Comparison of ENCODE assay signal across 30 cellular contexts in the genomic region with DNA sequence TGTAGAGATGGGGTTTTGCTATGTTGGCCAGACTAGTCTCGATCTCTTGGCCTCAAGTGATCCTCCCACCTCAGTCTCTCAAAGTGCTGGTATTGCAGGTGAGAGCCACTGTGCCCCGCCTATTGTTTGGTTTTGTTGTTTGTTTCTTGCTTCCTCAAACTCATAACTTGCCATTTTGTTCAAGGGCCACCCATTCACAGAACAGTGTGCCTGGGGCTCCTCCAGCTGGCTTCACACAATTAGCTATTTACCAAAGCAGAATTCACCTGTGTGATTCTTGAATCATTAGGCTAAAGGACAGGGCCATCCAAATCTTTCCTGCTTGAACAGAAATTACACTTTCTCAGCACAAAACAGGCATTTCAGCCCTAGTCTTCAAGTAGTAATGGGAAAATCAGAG. TPM values are rescaled to one million over a fixed set of nuclear protein-coding genes. Genes with fewer than 3 reads are reported as not detected.
A peak's percentile ranks its signal among the peaks of the same experiment; 100 is the strongest.
DNase-seq lines count a peak whose midpoint lies in the region; ATAC-seq and TF ChIP-seq lines count a peak whose summit lies in the region.
"Had no signal": no experiment of that assay in that cellular context is flagged by ENCODE, and none has a peak within 500 bp of the region (broad histone marks: within the 10 kb centered on the region; RNA-seq: fewer than 3 reads in every experiment).

No MANE protein-coding gene starts in this region.

- H3K4me2 ChIP-seq in BLaER1 (peak overlapping the region; percentile 97), Karpas-422 (ENCODE audit: low read depth, low read length, poor library complexity, severe bottlenecking) (no peak overlapping the region), H9 (ENCODE audit: insufficient read depth, insufficient read length, low read length) (no peak overlapping the region)
- H3K4me2 ChIP-seq: GM23338 had no signal

- H2BK20ac ChIP-seq in H9 (ENCODE audit: low read depth, low read length, poor library complexity, severe bottlenecking) = no peak overlapping the region

- no peaks in the 10 kb centered on the region for H3K9me3 Mint-ChIP-seq in H9
- H3K9me3 Mint-ChIP-seq: activated CD4-positive, alpha-beta memory T cell treated with anti-CD3 and anti-CD28 coated beads for 36 hours; activated naive CD4-positive, alpha-beta T cell treated with anti-CD3 and anti-CD28 coated beads, Interleukin-2, amount 10 ng/mL, durations not matched to agents 7 days and 5 days; activated T-helper 1 cell treated with anti-CD3 and anti-CD28 coated beads, Interleukin-12 subunit alpha, Interleukin-12 subunit beta, Interleukin-2, Interleukin-4 antibody, amounts not matched to agents 30 ng/mL and 10 ng/mL and 1 ng/mL, durations not matched to agents 14 hours and 24 hours and 36 hours; brain; GM23338; natural killer cell treated with Interleukin-12 subunit alpha and Interleukin-12 subunit beta and Interleukin-15 and Interleukin-18, amount 100 ng/mL, for 72 hours had no signal

- no peak overlapping the region for H3K18ac ChIP-seq in H9 (ENCODE audit: insufficient read length, low read depth, low read length)

- H3K36me3 ChIP-seq in BLaER1 (peaks cover 22% of the 10 kb centered on the region), Karpas-422 (ENCODE audit: insufficient read depth, low read length) (peaks cover 16% of the 10 kb centered on the region; the same call in 1 of the 2 replicates), WERI-Rb-1 (peaks cover 3% of the 10 kb centered on the region; the same call in 1 of the 2 replicates), mucosa of descending colon (ENCODE audit: low read depth) (no peaks in the 10 kb centered on the region)
- H3K36me3 ChIP-seq: MG63 had no signal

- H4K5ac ChIP-seq in H9 (ENCODE audit: insufficient read length, low read depth, low read length) = no peak overlapping the region

- peak; percentile 35 for ATAC-seq in mucosa of descending colon
- ATAC-seq: GM23338; K562; natural killer cell treated with Interleukin-12 subunit alpha and Interleukin-12 subunit beta and Interleukin-15 and Interleukin-18, amount 100 ng/mL, for 72 hours had no signal

- H4K20me1 ChIP-seq in BLaER1 (peaks cover 7% of the 10 kb centered on the region), Karpas-422 (ENCODE audit: insufficient read depth, low read depth, low read length) (peaks cover 9% of the 10 kb centered on the region; the same call in 1 of the 2 replicates), H9 (ENCODE audit: control insufficient read depth, insufficient read depth, insufficient read length) (no peaks in the 10 kb centered on the region)

- no peak overlapping the region for H2AK5ac ChIP-seq in H9 (ENCODE audit: insufficient read length, low read length)

- peak overlapping the region; percentile 40 for H3K4me3 ChIP-seq in BLaER1
- no peak overlapping the region for H3K4me3 ChIP-seq in Karpas-422 (ENCODE audit: low read length)
- peak overlapping the region; percentile 31 for H3K4me3 ChIP-seq in WERI-Rb-1 (ENCODE audit: low read depth, low read length)
- no peak overlapping the region for H3K4me3 ChIP-seq in mucosa of descending colon
- H3K4me3 ChIP-seq: GM23338, heart right ventricle, K562, MG63 had no signal

- no peak overlapping the region for H2BK120ac ChIP-seq in H9 (ENCODE audit: low read depth, low read length, poor library complexity, severe bottlenecking)

- H3K56ac ChIP-seq in H9 (ENCODE audit: insufficient read length, low read depth, low read length) = no peak overlapping the region

- H3K36me3 Mint-ChIP-seq in H9 (ENCODE audit: insufficient read depth in 1 of 3, low read depth in 3 of 3) = no peaks in the 10 kb centered on the region
- H3K36me3 Mint-ChIP-seq: brain; natural killer cell treated with Interleukin-12 subunit alpha and Interleukin-12 subunit beta and Interleukin-15 and Interleukin-18, amount 100 ng/mL, for 72 hours had no signal

- no peak overlapping the region for H3K23ac ChIP-seq in H9 (ENCODE audit: insufficient read length, low read depth, low read length)

- H3K4ac ChIP-seq in H9 (ENCODE audit: low read depth, low read length) = no peak overlapping the region

- H4K91ac ChIP-seq in H9 (ENCODE audit: insufficient read length, low read depth, low read length) = no peak overlapping the region

- H2BK12ac ChIP-seq in H9 (ENCODE audit: insufficient read length, low read depth, low read length) = no peak overlapping the region

- TF ChIP-seq CTCF in WERI-Rb-1 (IDR thresholded peaks at IDR 0.05; ENCODE audit: low read depth, low read length) = no peak
- TF ChIP-seq CTCF in mucosa of descending colon (IDR thresholded peaks at IDR 0.05) = no peak
- no peak for TF ChIP-seq CTCF in H9 (conservative IDR thresholded peaks at IDR 0.05)

- no peaks in the 10 kb centered on the region for H3K27me3 ChIP-seq in BLaER1
- H3K27me3 ChIP-seq in Karpas-422 (ENCODE audit: low read length) = no peaks in the 10 kb centered on the region
- H3K27me3 ChIP-seq in WERI-Rb-1 (ENCODE audit: insufficient read depth, low read depth, severe bottlenecking) = no peaks in the 10 kb centered on the region
- H3K27me3 ChIP-seq in H9 (ENCODE audit: insufficient read depth, low read length) = peaks cover under 1% of the 10 kb centered on the region; the same call in 1 of the 2 replicates
- H3K27me3 ChIP-seq: heart right ventricle, MG63 had no signal

- H2AFZ ChIP-seq in Karpas-422 (ENCODE audit: low read length) (no peak overlapping the region), H9 (ENCODE audit: low read length) (no peak overlapping the region)
- H2AFZ ChIP-seq: GM23338 had no signal

- no peak overlapping the region for H3T11ph ChIP-seq in H9 (ENCODE audit: low read length)

- peaks cover 18% of the 10 kb centered on the region for H3K79me2 ChIP-seq in Karpas-422 (ENCODE audit: low read length)
- no peaks in the 10 kb centered on the region for H3K79me2 ChIP-seq in H9 (ENCODE audit: insufficient read depth, low read length)

- no CpG with 5 or more reads among the region's 2 CpGs for WGBS in H9 (ENCODE audit: extremely low coverage, insufficient read length, low lambda C conversion rate)

- H3K27ac ChIP-seq in BLaER1 (peak overlapping the region; percentile 96), Karpas-422 (ENCODE audit: low read length) (peak overlapping the region; percentile 55), WERI-Rb-1 (peak overlapping the region; percentile 60), H9 (ENCODE audit: insufficient read length, low read depth, low read length) (no peak overlapping the region)

- peaks cover 80% of the 10 kb centered on the region for H3K4me1 ChIP-seq in BLaER1
- peaks cover 25% of the 10 kb centered on the region for H3K4me1 ChIP-seq in Karpas-422 (ENCODE audit: low read length)
- H3K4me1 ChIP-seq in mucosa of descending colon (ENCODE audit: low read depth) = peaks cover 7% of the 10 kb centered on the region
- no peaks in the 10 kb centered on the region for H3K4me1 ChIP-seq in H9 (ENCODE audit: insufficient read depth, low read length)

- no peak overlapping the region for H2BK15ac ChIP-seq in H9 (ENCODE audit: low read depth, low read length)

- H3K14ac ChIP-seq in H9 (ENCODE audit: insufficient read depth, low read length) = no peak overlapping the region

- H3K9me2 ChIP-seq in Karpas-422 (replicated peaks; ENCODE audit: insufficient read depth, low read length) = no peaks in the 10 kb centered on the region

- DNase-seq in Karpas-422 = no peak
- no peak for DNase-seq in WERI-Rb-1
- DNase-seq in mucosa of descending colon = no peak
- no peak for DNase-seq in NCI-H187 treated with DMSO at 0.1 percent for 48 hours (lab: John Stamatoyannopoulos, UW)
- DNase-seq in activated naive CD4-positive, alpha-beta T cell treated with anti-CD3 and anti-CD28 coated beads, Interleukin-2, amount 50 U/mL, for 16 hours = no peak
- no peak for DNase-seq in H9
- no peak for DNase-seq in AML-193 (lab: John Stamatoyannopoulos, UW)
- DNase-seq: ACHN; activated CD4-positive, alpha-beta memory T cell treated with anti-CD3 and anti-CD28 coated beads for 36 hours; activated CD8-positive, alpha-beta memory T cell treated with anti-CD3 and anti-CD28 coated beads, Interleukin-2, amount 50 U/mL, for 48 hours; activated naive CD4-positive, alpha-beta T cell treated with anti-CD3 and anti-CD28 coated beads, Interleukin-2, amount 10 ng/mL, durations not matched to agents 7 days and 5 days; amniotic stem cell; Caco-2; cerebellar nuclear complex; foreskin melanocyte; heart right ventricle; MG63; NCI-H1105 treated with DMSO at 0.1 percent for 48 hours; NCI-H2107; NCI-H748 treated with DMSO at 0.1 percent for 48 hours; occipital lobe; stimulated activated CD4-positive, alpha-beta T cell treated with anti-CD3 and anti-CD28 coated beads, Interleukin-15, amount 100 ng/mL, for 24 hours; stimulated activated CD4-positive, alpha-beta T cell treated with anti-CD3 and anti-CD28 coated beads, Interleukin-4, amount 100 ng/mL, for 4 hours; T-helper 1 cell had no signal

- peak overlapping the region; percentile 75 for H3K9ac ChIP-seq in BLaER1
- no peak overlapping the region for H3K9ac ChIP-seq in Karpas-422 (ENCODE audit: low read length)
- H3K9ac ChIP-seq in H9 (ENCODE audit: extremely low read depth, insufficient read length, low read length) = no peak overlapping the region

- no peaks in the 10 kb centered on the region for H3K79me1 ChIP-seq in H9 (ENCODE audit: insufficient read depth, low read depth, low read length, poor library complexity, severe bottlenecking)

- H3K27me3 Mint-ChIP-seq in H9 (ENCODE audit: low read depth) = peaks cover 21% of the 10 kb centered on the region
- H3K27me3 Mint-ChIP-seq: activated CD4-positive, alpha-beta memory T cell treated with anti-CD3 and anti-CD28 coated beads for 36 hours; activated naive CD4-positive, alpha-beta T cell treated with anti-CD3 and anti-CD28 coated beads, Interleukin-2, amount 10 ng/mL, durations not matched to agents 7 days and 5 days; natural killer cell treated with Interleukin-12 subunit alpha and Interleukin-12 subunit beta and Interleukin-15 and Interleukin-18, amount 100 ng/mL, for 72 hours had no signal

- H4K8ac ChIP-seq in H9 (replicated peaks; ENCODE audit: insufficient read length, low read depth, low read length) = no peak overlapping the region

- intact Hi-C loops in mucosa of descending colon (cut with DNase I, micrococcal nuclease) = no loop called here

- no peak overlapping the region for H2BK5ac ChIP-seq in H9 (ENCODE audit: insufficient read length, low read length)

- no peaks in the 10 kb centered on the region for H3K9me3 ChIP-seq in BLaER1
- H3K9me3 ChIP-seq in Karpas-422 (ENCODE audit: low read length) = no peaks in the 10 kb centered on the region
- no peaks in the 10 kb centered on the region for H3K9me3 ChIP-seq in WERI-Rb-1 (ENCODE audit: severe bottlenecking)
- H3K9me3 ChIP-seq in mucosa of descending colon = no peaks in the 10 kb centered on the region
- H3K9me3 ChIP-seq in H9 (ENCODE audit: control insufficient read depth, low read depth, low read length) = no peaks in the 10 kb centered on the region
- H3K9me3 ChIP-seq: Caco-2, heart right ventricle, MG63 had no signal

- no peak overlapping the region for H3K4me3 Mint-ChIP-seq in H9
- H3K4me3 Mint-ChIP-seq: activated CD4-positive, alpha-beta memory T cell treated with anti-CD3 and anti-CD28 coated beads for 36 hours; activated naive CD4-positive, alpha-beta T cell treated with anti-CD3 and anti-CD28 coated beads, Interleukin-2, amount 10 ng/mL, durations not matched to agents 7 days and 5 days; activated T-helper 1 cell treated with anti-CD3 and anti-CD28 coated beads, Interleukin-12 subunit alpha, Interleukin-12 subunit beta, Interleukin-2, Interleukin-4 antibody, amounts not matched to agents 30 ng/mL and 10 ng/mL and 1 ng/mL, durations not matched to agents 14 hours and 24 hours and 36 hours; GM23338; natural killer cell treated with Interleukin-12 subunit alpha and Interleukin-12 subunit beta and Interleukin-15 and Interleukin-18, amount 100 ng/mL, for 72 hours had no signal

- no peaks in the 10 kb centered on the region for H3K23me2 ChIP-seq in H9 (ENCODE audit: insufficient read length, low read depth, low read length, poor library complexity, severe bottlenecking)

- no peak overlapping the region for H3K27ac Mint-ChIP-seq in H9
- H3K27ac Mint-ChIP-seq: activated CD4-positive, alpha-beta memory T cell treated with anti-CD3 and anti-CD28 coated beads for 36 hours; activated T-helper 1 cell treated with anti-CD3 and anti-CD28 coated beads, Interleukin-12 subunit alpha, Interleukin-12 subunit beta, Interleukin-2, Interleukin-4 antibody, amounts not matched to agents 30 ng/mL and 10 ng/mL and 1 ng/mL, durations not matched to agents 14 hours and 24 hours and 36 hours; GM23338 had no signal

- no peaks in the 10 kb centered on the region for H3K4me1 Mint-ChIP-seq in H9

RNA-seq across cellular contexts. Expression of a gene that starts 7.2 kb away (rescaled TPM):
- total RNA-seq in Karpas-422 (2014; rRNA removed; shearing (Covaris generic); ENCODE audit: low replicate concordance) = 9.0 and 17.4 TPM in 2 replicates
- total RNA-seq in mucosa of descending colon (10 to 100 TPM; 12.9 to 19.5 (median 13.6) TPM), H9 (2021) (1.7 and 2.5 TPM in 2 replicates)

RNA-seq across cellular contexts. Expression of a gene that starts 8.9 kb away (rescaled TPM):
- total RNA-seq in Karpas-422 (2014; rRNA removed; shearing (Covaris generic); ENCODE audit: low replicate concordance) = 43.8 and 122 TPM in 2 replicates
- total RNA-seq in mucosa of descending colon (10 to 100 TPM; 43.9 to 75.4 (median 46.9) TPM), H9 (2021) (27.1 and 28.1 TPM in 2 replicates)

RNA-seq across cellular contexts. Expression of a gene that starts 29.8 kb away (rescaled TPM):
- 58.7 and 71.5 TPM in 2 replicates for total RNA-seq in Karpas-422 (2014; rRNA removed; shearing (Covaris generic); ENCODE audit: low replicate concordance)
- 10 to 100 TPM; 28.6 to 41.0 (median 37.2) TPM for total RNA-seq in mucosa of descending colon
- total RNA-seq in H9 (2021) = 47.0 and 47.4 TPM in 2 replicates

RNA-seq across cellular contexts. Expression of a gene that starts 33.3 kb away (rescaled TPM):
- 3.5 and 10.9 TPM in 2 replicates for total RNA-seq in Karpas-422 (2014; rRNA removed; shearing (Covaris generic); ENCODE audit: low replicate concordance)
- total RNA-seq in mucosa of descending colon (10 to 100 TPM in 1 of 3 donors, 1 to 10 TPM in 2; 2.2 to 11.2 (median 3.3) TPM), H9 (2021) (21.6 and 24.2 TPM in 2 replicates)

Comparison
In these comparisons a context has a peak if more than half of its experiments do, and no peak if none do; other contexts are left out.
1. H3K4me3 ChIP-seq: peak in BLaER1 (single experiment) and WERI-Rb-1 (single experiment); none in Karpas-422 (single experiment) and mucosa of descending colon (single experiment).